In genomic region chr6:7910654-7911344, GRCh38 we compare ENCODE assay signal across 1 cellular context.
A peak's percentile ranks its signal among the peaks of the same experiment; 100 is the strongest.
TF ChIP-seq lines count a peak whose summit lies in the region.

TSS of gene TXNDC5 (minus strand) at chr6:7910788. CDS start at chr6:7910776, 12 bp downstream.

TF ChIP-seq in WTC11, 78 proteins besides CTCF, POLR2A, EP300 and RAD21 (continued from another document and continues in another):
- no peak for TF ChIP-seq AFF4 (CRISPR knock-in tag; IDR thresholded peaks at IDR 0.05; ENCODE audit: borderline replicate concordance)
- TF ChIP-seq ZBTB43 (CRISPR knock-in tag; IDR thresholded peaks at IDR 0.05) = no peak
- TF ChIP-seq HMGXB4 (CRISPR knock-in tag; IDR thresholded peaks at IDR 0.05) = peak; percentile 60; the same call in 1 of the 2 replicates
- TF ChIP-seq ATF1 (CRISPR knock-in tag; IDR thresholded peaks at IDR 0.05) = 0 out of 2 replicates have a peak, but pooled peaks have one; percentile 36
- no peak for TF ChIP-seq NFATC4 (CRISPR knock-in tag; IDR thresholded peaks at IDR 0.05)
- no peak for TF ChIP-seq GTF2I (CRISPR knock-in tag; conservative IDR thresholded peaks at IDR 0.05)
- TF ChIP-seq AR (CRISPR knock-in tag; IDR thresholded peaks at IDR 0.05) = no peak
- no peak for TF ChIP-seq ZNF671 (CRISPR knock-in tag; IDR thresholded peaks at IDR 0.05)
- no peak for TF ChIP-seq ZNF232 (CRISPR knock-in tag; IDR thresholded peaks at IDR 0.05)
- no peak for TF ChIP-seq ZNF423 (CRISPR knock-in tag; IDR thresholded peaks at IDR 0.05)
- TF ChIP-seq MAX (CRISPR knock-in tag; IDR thresholded peaks at IDR 0.05) = peak; percentile 59; the same call in 1 of the 2 replicates
- TF ChIP-seq FOXK1 (CRISPR knock-in tag; IDR thresholded peaks at IDR 0.05) = 0 out of 2 replicates have a peak, but pooled peaks have one; percentile 27
- TF ChIP-seq SMAD3 (CRISPR knock-in tag; IDR thresholded peaks at IDR 0.05; ENCODE audit: borderline replicate concordance) = no peak
- no peak for TF ChIP-seq SOX15 (CRISPR knock-in tag; IDR thresholded peaks at IDR 0.05)
- TF ChIP-seq RORB (CRISPR knock-in tag; IDR thresholded peaks at IDR 0.05) = no peak
- peak; percentile 65; the same call in 1 of the 2 replicates for TF ChIP-seq GABPB1 (CRISPR knock-in tag; IDR thresholded peaks at IDR 0.05)
- no peak for TF ChIP-seq MLX (CRISPR knock-in tag; IDR thresholded peaks at IDR 0.05)
- TF ChIP-seq ELF4 (CRISPR knock-in tag; IDR thresholded peaks at IDR 0.05; ENCODE audit: low read depth) = no peak
- no peak for TF ChIP-seq JAZF1 (CRISPR knock-in tag; IDR thresholded peaks at IDR 0.05)
- peak; percentile 59; the same call in 1 of the 2 replicates for TF ChIP-seq ARID4B (CRISPR knock-in tag; IDR thresholded peaks at IDR 0.05; ENCODE audit: borderline replicate concordance)
- TF ChIP-seq PREB (CRISPR knock-in tag; IDR thresholded peaks at IDR 0.05; ENCODE audit: borderline replicate concordance) = no peak
- no peak for TF ChIP-seq ZSCAN18 (CRISPR knock-in tag; IDR thresholded peaks at IDR 0.05)
- no peak for TF ChIP-seq ZNF416 (CRISPR knock-in tag; IDR thresholded peaks at IDR 0.05)
- TF ChIP-seq KAT7 (CRISPR knock-in tag; IDR thresholded peaks at IDR 0.05; ENCODE audit: borderline replicate concordance) = no peak
- TF ChIP-seq ETV6 (CRISPR knock-in tag; IDR thresholded peaks at IDR 0.05) = peak; percentile 76
- no peak for TF ChIP-seq ZNF425 (CRISPR knock-in tag; conservative IDR thresholded peaks at IDR 0.05)
- TF ChIP-seq OVOL2 (CRISPR knock-in tag; IDR thresholded peaks at IDR 0.05; ENCODE audit: borderline replicate concordance) = no peak
- no peak for TF ChIP-seq ATF6 (CRISPR knock-in tag; IDR thresholded peaks at IDR 0.05)
- TF ChIP-seq IRF2 (CRISPR knock-in tag; IDR thresholded peaks at IDR 0.05; ENCODE audit: borderline replicate concordance, low read depth) = no peak
- TF ChIP-seq GRHL2 (CRISPR knock-in tag; IDR thresholded peaks at IDR 0.05; ENCODE audit: insufficient replicate concordance, severe bottlenecking) = no peak
